ENCODE assay signal across 30 cellular contexts in genomic region chr4:138567696-138568095, GRCh38.
"Had no signal": no experiment of that assay in that cellular context is flagged by ENCODE, and none has a peak within 500 bp of the region (broad histone marks: within the 10 kb centered on the region; RNA-seq: fewer than 3 reads in every experiment).

No MANE protein-coding gene starts in this region.

- H3K36me3 ChIP-seq: left ventricle myocardium inferior, pancreas, prostate gland, uterus, WERI-Rb-1 had no signal

- DNase-seq: activated CD4-positive, alpha-beta memory T cell treated with anti-CD3 and anti-CD28 coated beads, Interleukin-2, amount 10 ng/mL, durations not matched to agents 7 days and 5 days; activated CD4-positive, alpha-beta T cell treated with anti-CD3 and anti-CD28 coated beads, Interleukin-2, amount 10 ng/mL, durations not matched to agents 24 days and 14 days; activated CD4-positive, CD25-positive, alpha-beta regulatory T cell treated with anti-CD3 and anti-CD28 coated beads, Interleukin-2, amount 50 U/mL, for 72 hours; activated CD8-positive, alpha-beta memory T cell treated with anti-CD3 and anti-CD28 coated beads, Interleukin-2, amount 50 U/mL, for 48 hours; activated gamma-delta T cell; activated naive CD4-positive, alpha-beta T cell treated with anti-CD3 and anti-CD28 coated beads, Interleukin-2, amount 10 ng/mL, durations not matched to agents 7 days and 5 days; activated naive CD8-positive, alpha-beta T cell treated with anti-CD3 and anti-CD28 coated beads, Interleukin-2, amount 10 ng/mL, durations not matched to agents 7 days and 5 days; activated T-cell treated with anti-CD3 and anti-CD28 coated beads, Interleukin-2, amount 50 U/mL, for 24 hours; islet precursor cell; left ventricle myocardium inferior; naive thymus-derived CD4-positive, alpha-beta T cell; nucleus accumbens; pancreas; retina; small intestine; stimulated activated CD4-positive, alpha-beta T cell treated with anti-CD3 and anti-CD28 coated beads, Interleukin-1b, Interleukin-23, amount 100 ng/mL, for 48 hours; stimulated activated CD4-positive, alpha-beta T cell treated with anti-CD3 and anti-CD28 coated beads, Interleukin-4, amount 100 ng/mL, for 4 hours; stimulated activated CD8-positive, alpha-beta memory T cell treated with anti-CD3 and anti-CD28 coated beads, Interleukin-4, amount 100 ng/mL, for 48 hours; stimulated activated naive CD8-positive, alpha-beta T cell treated with anti-CD3 and anti-CD28 coated beads, Interleukin-15, amount 100 ng/mL, for 72 hours; substantia nigra; T1000; uterus; WERI-Rb-1 had no signal

- H3K36me3 Mint-ChIP-seq: activated naive CD4-positive, alpha-beta T cell treated with anti-CD3 and anti-CD28 coated beads, Interleukin-2, amount 10 ng/mL, durations not matched to agents 7 days and 5 days; activated naive CD8-positive, alpha-beta T cell treated with anti-CD3 and anti-CD28 coated beads, Interleukin-2, amount 10 ng/mL, durations not matched to agents 7 days and 5 days; brain; naive thymus-derived CD4-positive, alpha-beta T cell; stimulated activated memory B cell treated with anti-CD40 and anti-IgM and Interleukin-4, amounts not matched to agents 10 μg/mL and 1 μg/mL and 100 μg/mL, for 72 hours; type B pancreatic cell had no signal

- H3K4me3 ChIP-seq: left ventricle myocardium inferior, lung, pancreas, prostate gland, uterus had no signal

- H3K27ac Mint-ChIP-seq: activated CD4-positive, alpha-beta memory T cell treated with anti-CD3 and anti-CD28 coated beads, Interleukin-2, amount 10 ng/mL, durations not matched to agents 7 days and 5 days; activated CD4-positive, alpha-beta T cell treated with anti-CD3 and anti-CD28 coated beads, Interleukin-2, amount 10 ng/mL, durations not matched to agents 24 days and 14 days; activated naive CD4-positive, alpha-beta T cell treated with anti-CD3 and anti-CD28 coated beads, Interleukin-2, amount 10 ng/mL, durations not matched to agents 7 days and 5 days; activated naive CD8-positive, alpha-beta T cell treated with anti-CD3 and anti-CD28 coated beads, Interleukin-2, amount 10 ng/mL, durations not matched to agents 7 days and 5 days; activated T-cell treated with anti-CD3 and anti-CD28 coated beads, Interleukin-2, amount 50 U/mL, for 24 hours; brain; naive thymus-derived CD4-positive, alpha-beta T cell; stimulated activated memory B cell treated with anti-CD40 and anti-IgM and Interleukin-4, amounts not matched to agents 10 μg/mL and 1 μg/mL and 100 μg/mL, for 72 hours; stimulated activated naive CD8-positive, alpha-beta T cell treated with anti-CD3 and anti-CD28 coated beads, Interleukin-15, amount 100 ng/mL, for 72 hours; T-helper 1 cell treated with Interleukin-12 subunit alpha and Interleukin-12 subunit beta and Interleukin-4 antibody, amounts not matched to agents 30 μg/mL and 1 μg/mL, for 36 hours; type B pancreatic cell had no signal

- H3K9me3 Mint-ChIP-seq: activated CD4-positive, alpha-beta memory T cell treated with anti-CD3 and anti-CD28 coated beads, Interleukin-2, amount 10 ng/mL, durations not matched to agents 7 days and 5 days; activated CD4-positive, alpha-beta T cell treated with anti-CD3 and anti-CD28 coated beads, Interleukin-2, amount 10 ng/mL, durations not matched to agents 24 days and 14 days; activated naive CD4-positive, alpha-beta T cell treated with anti-CD3 and anti-CD28 coated beads, Interleukin-2, amount 10 ng/mL, durations not matched to agents 7 days and 5 days; activated naive CD8-positive, alpha-beta T cell treated with anti-CD3 and anti-CD28 coated beads, Interleukin-2, amount 10 ng/mL, durations not matched to agents 7 days and 5 days; activated T-cell treated with anti-CD3 and anti-CD28 coated beads, Interleukin-2, amount 50 U/mL, for 24 hours; stimulated activated memory B cell treated with anti-CD40 and anti-IgM and Interleukin-4, amounts not matched to agents 10 μg/mL and 1 μg/mL and 100 μg/mL, for 72 hours; T-helper 1 cell treated with Interleukin-12 subunit alpha and Interleukin-12 subunit beta and Interleukin-4 antibody, amounts not matched to agents 30 μg/mL and 1 μg/mL, for 36 hours; type B pancreatic cell had no signal

- H3K27ac ChIP-seq: left ventricle myocardium inferior, pancreas, prostate gland, uterus, WERI-Rb-1 had no signal

- H3K4me3 Mint-ChIP-seq: activated CD4-positive, alpha-beta memory T cell treated with anti-CD3 and anti-CD28 coated beads, Interleukin-2, amount 10 ng/mL, durations not matched to agents 7 days and 5 days; activated CD4-positive, alpha-beta T cell treated with anti-CD3 and anti-CD28 coated beads, Interleukin-2, amount 10 ng/mL, durations not matched to agents 24 days and 14 days; activated naive CD4-positive, alpha-beta T cell treated with anti-CD3 and anti-CD28 coated beads, Interleukin-2, amount 10 ng/mL, durations not matched to agents 7 days and 5 days; activated naive CD8-positive, alpha-beta T cell treated with anti-CD3 and anti-CD28 coated beads, Interleukin-2, amount 10 ng/mL, durations not matched to agents 7 days and 5 days; activated T-cell treated with anti-CD3 and anti-CD28 coated beads, Interleukin-2, amount 50 U/mL, for 24 hours; brain; naive thymus-derived CD4-positive, alpha-beta T cell; stimulated activated memory B cell treated with anti-CD40 and anti-IgM and Interleukin-4, amounts not matched to agents 10 μg/mL and 1 μg/mL and 100 μg/mL, for 72 hours; stimulated activated naive CD8-positive, alpha-beta T cell treated with anti-CD3 and anti-CD28 coated beads, Interleukin-15, amount 100 ng/mL, for 72 hours; T-helper 1 cell treated with Interleukin-12 subunit alpha and Interleukin-12 subunit beta and Interleukin-4 antibody, amounts not matched to agents 30 μg/mL and 1 μg/mL, for 36 hours; type B pancreatic cell had no signal

- H3K27me3 ChIP-seq: pancreas, uterus had no signal

- H3K4me1 Mint-ChIP-seq: activated CD4-positive, alpha-beta memory T cell treated with anti-CD3 and anti-CD28 coated beads, Interleukin-2, amount 10 ng/mL, durations not matched to agents 7 days and 5 days; activated CD4-positive, alpha-beta T cell treated with anti-CD3 and anti-CD28 coated beads, Interleukin-2, amount 10 ng/mL, durations not matched to agents 24 days and 14 days; activated naive CD4-positive, alpha-beta T cell treated with anti-CD3 and anti-CD28 coated beads, Interleukin-2, amount 10 ng/mL, durations not matched to agents 7 days and 5 days; activated naive CD8-positive, alpha-beta T cell treated with anti-CD3 and anti-CD28 coated beads, Interleukin-2, amount 10 ng/mL, durations not matched to agents 7 days and 5 days; brain; stimulated activated memory B cell treated with anti-CD40 and anti-IgM and Interleukin-4, amounts not matched to agents 10 μg/mL and 1 μg/mL and 100 μg/mL, for 72 hours; stimulated activated naive CD8-positive, alpha-beta T cell treated with anti-CD3 and anti-CD28 coated beads, Interleukin-15, amount 100 ng/mL, for 72 hours had no signal

- H3K27me3 Mint-ChIP-seq: activated CD4-positive, alpha-beta memory T cell treated with anti-CD3 and anti-CD28 coated beads, Interleukin-2, amount 10 ng/mL, durations not matched to agents 7 days and 5 days; activated CD4-positive, alpha-beta T cell treated with anti-CD3 and anti-CD28 coated beads, Interleukin-2, amount 10 ng/mL, durations not matched to agents 24 days and 14 days; activated naive CD4-positive, alpha-beta T cell treated with anti-CD3 and anti-CD28 coated beads, Interleukin-2, amount 10 ng/mL, durations not matched to agents 7 days and 5 days; activated naive CD8-positive, alpha-beta T cell treated with anti-CD3 and anti-CD28 coated beads, Interleukin-2, amount 10 ng/mL, durations not matched to agents 7 days and 5 days; activated T-cell treated with anti-CD3 and anti-CD28 coated beads, Interleukin-2, amount 50 U/mL, for 24 hours; brain; stimulated activated memory B cell treated with anti-CD40 and anti-IgM and Interleukin-4, amounts not matched to agents 10 μg/mL and 1 μg/mL and 100 μg/mL, for 72 hours; stimulated activated naive CD8-positive, alpha-beta T cell treated with anti-CD3 and anti-CD28 coated beads, Interleukin-15, amount 100 ng/mL, for 72 hours; type B pancreatic cell had no signal

- H3K4me1 ChIP-seq: pancreas, prostate gland, uterus had no signal

- ATAC-seq: naive thymus-derived CD4-positive, alpha-beta T cell; pancreas; sciatic nerve; stimulated activated memory B cell treated with anti-CD40 and anti-IgM and Interleukin-4, amounts not matched to agents 10 μg/mL and 1 μg/mL and 100 μg/mL, for 72 hours; stimulated activated naive CD8-positive, alpha-beta T cell treated with anti-CD3 and anti-CD28 coated beads, Interleukin-15, amount 100 ng/mL, for 72 hours had no signal

- H3K9me3 ChIP-seq: left ventricle myocardium inferior, pancreas, prostate gland, uterus had no signal
